ENCODE assay signal across 31 cellular contexts in the genomic region with DNA sequence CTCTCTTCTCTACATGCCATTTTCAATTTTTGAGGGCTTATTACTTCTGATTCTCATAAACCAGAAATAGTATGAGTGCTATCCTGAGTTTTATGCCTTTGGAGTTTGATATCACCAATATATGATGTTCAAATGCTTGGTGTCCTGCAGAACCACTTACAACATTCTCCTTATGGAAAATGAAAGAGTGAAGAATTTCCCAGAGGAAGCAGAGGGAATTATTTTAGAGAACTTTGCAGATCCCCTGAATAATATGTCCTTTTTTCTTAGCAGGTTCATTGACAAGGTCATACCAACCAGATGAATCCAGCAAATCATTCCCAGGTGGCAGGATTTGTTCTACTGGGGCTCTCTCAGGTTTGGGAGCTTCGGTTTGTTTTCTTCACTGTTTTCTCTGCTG. TPM values are rescaled to one million over a fixed set of nuclear protein-coding genes. Genes with fewer than 3 reads are reported as not detected.
DNase-seq lines count a peak whose midpoint lies in the region; TF ChIP-seq lines count a peak whose summit lies in the region.
"Had no signal": no experiment of that assay in that cellular context is flagged by ENCODE, and none has a peak within 500 bp of the region (broad histone marks: within the 10 kb centered on the region; RNA-seq: fewer than 3 reads in every experiment).

A gene (plus strand): TSS at position 301 of the 400 bp plus-strand sequence. CDS start 0 bp downstream, at position 301.

- H3K4me1 ChIP-seq in osteoblast (ENCODE audit: insufficient read depth, low read length) (no peaks in the 10 kb centered on the region), breast epithelium (no peaks in the 10 kb centered on the region)
- H3K4me1 ChIP-seq: A549; BE2C; BLaER1; BLaER1 treated with 17β-estradiol and CSF1 and Interleukin-3, amounts not matched to agents 10 nM and 100 nM had no signal

- H3K36me3 ChIP-seq in osteoblast (ENCODE audit: insufficient read depth, low read length) (no peaks in the 10 kb centered on the region), breast epithelium (no peaks in the 10 kb centered on the region)
- H3K36me3 ChIP-seq: BE2C; BLaER1; BLaER1 treated with 17β-estradiol and CSF1 and Interleukin-3, amounts not matched to agents 10 nM and 100 nM had no signal

- H3K4me3 ChIP-seq in osteoblast (ENCODE audit: insufficient read depth, low read length) (no peak within 1 kb of the TSS), breast epithelium (no peak within 1 kb of the TSS)
- H3K4me3 ChIP-seq: A549; BLaER1; BLaER1 treated with 17β-estradiol and CSF1 and Interleukin-3, amounts not matched to agents 10 nM and 100 nM had no signal

- H4K20me1 ChIP-seq in osteoblast (ENCODE audit: insufficient read depth, low read length), result no peaks in the 10 kb centered on the region
- H4K20me1 ChIP-seq: BLaER1; BLaER1 treated with 17β-estradiol and CSF1 and Interleukin-3, amounts not matched to agents 10 nM and 100 nM had no signal

- no peak within 1 kb of the TSS for H3K4me2 ChIP-seq in osteoblast (ENCODE audit: insufficient read depth, low read length)
- H3K4me2 ChIP-seq: A549; BLaER1; BLaER1 treated with 17β-estradiol and CSF1 and Interleukin-3, amounts not matched to agents 10 nM and 100 nM had no signal

- intact Hi-C loops in breast epithelium (cut with DNase I; ENCODE audit: low total_unique reads), result no loop called here

- no peak within 1 kb of the TSS for H3K27ac ChIP-seq in osteoblast (ENCODE audit: low read depth, low read length)
- no peak within 1 kb of the TSS for H3K27ac ChIP-seq in breast epithelium
- H3K27ac ChIP-seq: 22Rv1; A549; BLaER1; BLaER1 treated with 17β-estradiol and CSF1 and Interleukin-3, amounts not matched to agents 10 nM and 100 nM; C4-2B had no signal

- H3K79me2 ChIP-seq in osteoblast (ENCODE audit: insufficient read depth, low read length), result no peaks in the 10 kb centered on the region

- DNase-seq in osteoblast (ENCODE audit: insufficient read length, low spot score, missing footprints) (peak; percentile 25), breast epithelium (ENCODE audit: low spot score in 2 of 2) (no peak)
- DNase-seq: 8988T; ACHN; AML-193; BE2C; C1 segment of cervical spinal cord; Caco-2; Calu3; CD4-positive, alpha-beta memory T cell; CD4-positive, alpha-beta T cell; CD4-positive, CD25-positive, alpha-beta regulatory T cell; CD8-positive, alpha-beta memory T cell; CD8-positive, alpha-beta T cell; COR-L47; DMS 273 treated with DMSO at 0.1 percent for 48 hours; DMS153; DMS53; DMS79; DMS79 treated with DMSO at 0.1 percent for 48 hours; DND-41; EL had no signal

- TF ChIP-seq POLR2A in breast epithelium (IDR thresholded peaks at IDR 0.05), result no peak

- no peak within 1 kb of the TSS for H2AFZ ChIP-seq in osteoblast (ENCODE audit: low read length)

- TF ChIP-seq CTCF in osteoblast (IDR thresholded peaks at IDR 0.05; ENCODE audit: extremely low read depth, low read depth, low read length) (no peak), breast epithelium (IDR thresholded peaks at IDR 0.05) (no peak)

- H3K27me3 ChIP-seq in osteoblast (ENCODE audit: insufficient read depth, low read length), result no peaks in the 10 kb centered on the region
- H3K27me3 ChIP-seq in breast epithelium, result no peaks in the 10 kb centered on the region
- H3K27me3 ChIP-seq: BE2C; BLaER1; BLaER1 treated with 17β-estradiol and CSF1 and Interleukin-3, amounts not matched to agents 10 nM and 100 nM had no signal

- H3K9me3 ChIP-seq in osteoblast (ENCODE audit: low read depth, low read length), result no peaks in the 10 kb centered on the region
- H3K9me3 ChIP-seq in breast epithelium, result no peaks in the 10 kb centered on the region
- H3K9me3 ChIP-seq: A549; BE2C; BLaER1; BLaER1 treated with 17β-estradiol and CSF1 and Interleukin-3, amounts not matched to agents 10 nM and 100 nM had no signal

RNA-seq across cellular contexts. Expression of the gene that starts here (rescaled TPM):
- total RNA-seq in osteoblast (not detected in 2 replicates), breast epithelium (not detected)
- total RNA-seq: A172; A673; B cell; Caco-2; Calu3; CD4-positive, alpha-beta memory T cell; CD4-positive, alpha-beta T cell; CD4-positive, CD25-positive, alpha-beta regulatory T cell; CD8-positive, alpha-beta memory T cell; CD8-positive, alpha-beta T cell; Daoy had no signal

Comparison
In these comparisons a context has a peak if more than half of its experiments do, and no peak if none do; other contexts are left out.
1. Peak in DNase-seq in osteoblast; RNA of the gene not detected or under 1 TPM.